24 cellular contexts compared by ENCODE assay signal in genomic region chr19:5563008-5563431, GRCh38. TPM values are rescaled to one million over a fixed set of nuclear protein-coding genes. Genes with fewer than 3 reads are reported as not detected.
DNase-seq lines count a peak whose midpoint lies in the region; ATAC-seq, FAIRE-seq and TF ChIP-seq lines count a peak whose summit lies in the region.
"Had no signal": no experiment of that assay in that cellular context is flagged by ENCODE, and none has a peak within 500 bp of the region (broad histone marks: within the 10 kb centered on the region; RNA-seq: fewer than 3 reads in every experiment).

No MANE protein-coding gene starts in this region.

- peaks cover 10% of the 10 kb centered on the region for H3K9me3 Mint-ChIP-seq in GM23338

- H3K27me3 ChIP-seq in GM23338 (ENCODE audit: insufficient read depth) (peaks cover 13% of the 10 kb centered on the region), osteoblast (ENCODE audit: insufficient read depth, low read length) (peaks cover 23% of the 10 kb centered on the region)
- H3K27me3 ChIP-seq: testis had no signal

- no peak overlapping the region for H3K4me3 ChIP-seq in GM23338
- H3K4me3 ChIP-seq in astrocyte of the spinal cord (ENCODE audit: low read depth, low read length): no peak overlapping the region
- H3K4me3 ChIP-seq in osteoblast (ENCODE audit: insufficient read depth, low read length): no peak overlapping the region
- H3K4me3 ChIP-seq: colonic mucosa, testis had no signal

- no peak overlapping the region for H3K4me3 Mint-ChIP-seq in GM23338
- H3K4me3 Mint-ChIP-seq: activated B cell treated with CpG ODN at 0.5 μM for 24 hours; activated CD4-positive, alpha-beta memory T cell treated with anti-CD3 and anti-CD28 coated beads for 36 hours; brain; CD8-positive, alpha-beta memory T cell; stimulated activated memory B cell treated with anti-CD40 and anti-IgM and Interleukin-4, amounts not matched to agents 10 μg/mL and 1 μg/mL and 100 μg/mL, for 72 hours had no signal

- TF ChIP-seq CTCF in D721Med (IDR thresholded peaks at IDR 0.05; ENCODE audit: insufficient read depth, missing control alignments) (peak; percentile 18), GM23338 (conservative IDR thresholded peaks at IDR 0.05; ENCODE audit: low read depth in 2 of 2) (peak; percentile 47 to 73), astrocyte of the spinal cord (IDR thresholded peaks at IDR 0.05; ENCODE audit: low read depth, low read length) (peak; percentile 12), osteoblast (IDR thresholded peaks at IDR 0.05; ENCODE audit: extremely low read depth, low read depth, low read length) (no peak)

- H2AFZ ChIP-seq in GM23338 (no peak overlapping the region), osteoblast (ENCODE audit: low read length) (no peak overlapping the region)

- in situ Hi-C loops in astrocyte of the spinal cord (cut with HindIII; ENCODE audit: low sequenced_read_pairs): no loop called here

- H3K9me2 ChIP-seq in GM23338 (ENCODE audit: insufficient read depth): no peaks in the 10 kb centered on the region

- no peak overlapping the region for H3K27ac Mint-ChIP-seq in GM23338
- H3K27ac Mint-ChIP-seq: activated B cell treated with CpG ODN at 0.5 μM for 24 hours; activated CD4-positive, alpha-beta memory T cell treated with anti-CD3 and anti-CD28 coated beads for 36 hours; CD8-positive, alpha-beta memory T cell; stimulated activated memory B cell treated with anti-CD40 and anti-IgM and Interleukin-4, amounts not matched to agents 10 μg/mL and 1 μg/mL and 100 μg/mL, for 72 hours had no signal

- no peaks in the 10 kb centered on the region for H3K36me3 ChIP-seq in GM23338 (ENCODE audit: insufficient read depth)
- H3K36me3 ChIP-seq in osteoblast (ENCODE audit: insufficient read depth, low read length): no peaks in the 10 kb centered on the region
- H3K36me3 ChIP-seq: colonic mucosa, neutrophil had no signal

- H3K27ac ChIP-seq in GM23338 (ENCODE audit: low read depth) (no peak overlapping the region), osteoblast (ENCODE audit: low read depth, low read length) (no peak overlapping the region)
- H3K27ac ChIP-seq: colonic mucosa, neutrophil, testis had no signal

- H4K20me1 ChIP-seq in GM23338 (replicated peaks; ENCODE audit: insufficient read depth) (no peaks in the 10 kb centered on the region), osteoblast (ENCODE audit: insufficient read depth, low read length) (no peaks in the 10 kb centered on the region)

- FAIRE-seq in D721Med (lab: Jason Lieb, UNC): no peak
- FAIRE-seq: GM18507, keratinocyte, small intestine had no signal

- DNase-seq in D721Med (ENCODE audit: insufficient read length, low spot score) (no peak), GM23338 (ENCODE audit: low spot score) (peak; percentile 68), astrocyte of the spinal cord (ENCODE audit: low read depth, low spot score) (no peak), osteoblast (ENCODE audit: insufficient read length, low spot score, missing footprints) (peak; percentile 75), NOMO-1 treated with dmso at 0.1 percent for 144 hours (lab: John Stamatoyannopoulos, UW; ENCODE audit: unreplicated experiment) (no peak), DMS53 treated with DMSO at 0.1 percent for 48 hours (lab: John Stamatoyannopoulos, UW; ENCODE audit: unreplicated experiment) (no peak)
- DNase-seq: activated B cell treated with CpG ODN at 0.5 μM for 24 hours; activated CD4-positive, alpha-beta memory T cell treated with anti-CD3 and anti-CD28 coated beads for 36 hours; activated gamma-delta T cell; AML-193; CD8-positive, alpha-beta memory T cell; colonic mucosa; IMR-90; NCI-H1417 treated with DMSO at 0.1 percent for 48 hours; NCI-H510A; small intestine; testis had no signal

- no peaks in the 10 kb centered on the region for H3K36me3 Mint-ChIP-seq in GM23338 (ENCODE audit: low read depth)

- H3F3A ChIP-seq in GM23338 (replicated peaks; ENCODE audit: low read depth): peaks cover 10% of the 10 kb centered on the region; the same call in 1 of the 2 replicates

- peak; percentile 34 for ATAC-seq in GM23338
- no peak for ATAC-seq in GM18498 (IDR thresholded peaks at IDR 0.05; ENCODE audit: unreplicated experiment)
- ATAC-seq: stimulated activated memory B cell treated with anti-CD40 and anti-IgM and Interleukin-4, amounts not matched to agents 10 μg/mL and 1 μg/mL and 100 μg/mL, for 72 hours had no signal

- peaks cover 13% of the 10 kb centered on the region for H3K4me1 Mint-ChIP-seq in GM23338
- H3K4me1 Mint-ChIP-seq: activated B cell treated with CpG ODN at 0.5 μM for 24 hours; CD8-positive, alpha-beta memory T cell; stimulated activated memory B cell treated with anti-CD40 and anti-IgM and Interleukin-4, amounts not matched to agents 10 μg/mL and 1 μg/mL and 100 μg/mL, for 72 hours had no signal

- peaks cover 18% of the 10 kb centered on the region for H3K27me3 Mint-ChIP-seq in GM23338 (ENCODE audit: insufficient read depth, low read depth, poor library complexity)

- no peaks in the 10 kb centered on the region for H3K79me2 ChIP-seq in GM23338 (replicated peaks; ENCODE audit: insufficient read depth)
- no peaks in the 10 kb centered on the region for H3K79me2 ChIP-seq in osteoblast (ENCODE audit: insufficient read depth, low read length)

- H3K4me1 ChIP-seq in GM23338 (ENCODE audit: insufficient read depth) (no peaks in the 10 kb centered on the region; the same call in 1 of the 2 replicates), osteoblast (ENCODE audit: insufficient read depth, low read length) (no peaks in the 10 kb centered on the region)
- H3K4me1 ChIP-seq: colonic mucosa, testis had no signal

- peaks cover 6% of the 10 kb centered on the region for H3K9me3 ChIP-seq in osteoblast (ENCODE audit: low read depth, low read length)
- H3K9me3 ChIP-seq: colonic mucosa, neutrophil, testis had no signal

- H3K4me2 ChIP-seq in GM23338: no peak overlapping the region
- H3K4me2 ChIP-seq in osteoblast (ENCODE audit: insufficient read depth, low read length): no peak overlapping the region

RNA-seq across cellular contexts. Expression of gene TINCR, which starts 4.7 kb away (rescaled TPM):
- total RNA-seq in GM23338 (2014; rRNA removed; shearing (Covaris generic)): 0.97 and 3.9 TPM in 2 replicates
- 0.42 and 0.94 TPM in 2 replicates for polyA plus RNA-seq in GM23338 (2016; fragmentation: Nextera tagmentation; extraction: Ambion mirVana)
- under 0.01 and 0.36 TPM in 2 replicates for total RNA-seq in osteoblast
- total RNA-seq: IMR-90, pulmonary artery endothelial cell had no signal

RNA-seq across cellular contexts. Expression of gene SAFB2, which starts 59.6 kb away (rescaled TPM):
- 29.6 and 37.7 TPM in 2 replicates for total RNA-seq in GM23338 (2014; rRNA removed; shearing (Covaris generic))
- 102 and 110 TPM in 2 replicates for polyA plus RNA-seq in GM23338 (2016; fragmentation: Nextera tagmentation; extraction: Ambion mirVana)
- 38.0 and 43.0 TPM in 2 replicates for total RNA-seq in osteoblast

RNA-seq across cellular contexts. Expression of gene SAFB, which starts 59.9 kb away (rescaled TPM):
- 82.2 and 109 TPM in 2 replicates for total RNA-seq in GM23338 (2014; rRNA removed; shearing (Covaris generic))
- polyA plus RNA-seq in GM23338 (2016; fragmentation: Nextera tagmentation; extraction: Ambion mirVana): 76.5 and 85.2 TPM in 2 replicates
- total RNA-seq in osteoblast: 33.7 and 42.4 TPM in 2 replicates

Comparison
In these comparisons a context has a peak if more than half of its experiments do, and no peak if none do; other contexts are left out.
1. DNase-seq: peak in GM23338 (single experiment) and osteoblast (single experiment); none in D721Med (single experiment), astrocyte of the spinal cord (single experiment), NOMO-1 treated with dmso at 0.1 percent for 144 hours (single experiment) and DMS53 treated with DMSO at 0.1 percent for 48 hours (single experiment).